8 cellular contexts compared by ENCODE assay signal in the genomic region with DNA sequence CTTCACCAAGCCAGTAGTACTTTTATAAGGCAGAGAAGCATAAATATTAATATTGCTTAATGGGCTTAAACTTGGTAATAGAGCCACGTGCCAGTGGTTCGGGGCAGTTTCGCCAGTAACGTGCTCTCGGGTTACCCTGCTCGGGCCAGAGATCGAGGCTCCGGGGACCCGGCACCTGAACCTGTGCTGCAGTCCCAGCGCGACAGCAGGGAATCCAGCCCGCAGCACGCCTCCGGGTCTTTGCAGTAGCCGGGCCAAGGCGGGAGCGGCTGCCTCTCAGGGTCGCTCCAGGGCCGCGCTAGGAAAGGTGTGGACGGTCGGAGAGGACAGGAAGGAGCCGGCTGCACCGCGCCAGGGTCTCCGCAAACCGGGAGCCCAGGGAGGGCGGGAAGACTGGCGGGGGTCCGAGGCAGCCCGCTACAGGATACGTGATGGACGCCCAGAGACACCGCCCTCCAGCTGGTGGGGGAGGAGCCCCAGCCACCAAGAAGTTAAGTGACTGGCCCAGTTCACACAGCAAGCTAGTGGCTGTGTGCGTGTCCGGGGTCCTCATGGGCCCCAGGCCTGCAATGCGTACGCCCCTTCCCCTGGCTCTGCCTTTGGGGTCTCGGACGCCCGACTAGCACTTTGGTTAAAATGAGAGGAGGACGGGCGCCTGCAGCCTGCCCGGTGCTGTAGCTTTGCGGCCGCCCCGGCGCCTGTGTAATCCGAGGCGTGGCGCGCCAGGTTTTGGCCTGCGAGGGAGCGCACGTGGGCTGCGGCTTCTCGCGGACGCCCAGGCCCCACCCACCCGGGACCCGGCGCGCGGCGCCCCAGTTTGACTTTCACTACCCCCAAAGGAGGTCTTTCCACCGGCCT. TPM values are rescaled to one million over a fixed set of nuclear protein-coding genes. Genes with fewer than 3 reads are reported as not detected.
DNase-seq lines count a peak whose midpoint lies in the region; ATAC-seq and TF ChIP-seq lines count a peak whose summit lies in the region.

No MANE protein-coding gene starts in this region.

- H3K36me3 Mint-ChIP-seq in nephron progenitor cell (ENCODE audit: low read depth): no peaks in the 10 kb centered on the region
- no peaks in the 10 kb centered on the region for H3K36me3 Mint-ChIP-seq in stimulated activated naive CD8-positive, alpha-beta T cell treated with anti-CD3 and anti-CD28 coated beads, Interleukin-15, Interleukin-2, amounts not matched to agents 100 ng/mL and 50 ng/mL, for 24 hours (ENCODE audit: low read depth)

- H3K4me1 Mint-ChIP-seq in nephron progenitor cell: peaks cover 22% of the 10 kb centered on the region
- peaks cover 40% of the 10 kb centered on the region for H3K4me1 Mint-ChIP-seq in stimulated activated naive CD8-positive, alpha-beta T cell treated with anti-CD3 and anti-CD28 coated beads, Interleukin-15, Interleukin-2, amounts not matched to agents 100 ng/mL and 50 ng/mL, for 24 hours (ENCODE audit: low read depth)

- H3K27me3 ChIP-seq in KMS-11 (ENCODE audit: insufficient read depth, low read depth): no peaks in the 10 kb centered on the region

- H4K20me1 ChIP-seq in KMS-11 (ENCODE audit: insufficient read depth): no peaks in the 10 kb centered on the region

- no peaks in the 10 kb centered on the region for H3K36me3 ChIP-seq in KMS-11 (ENCODE audit: insufficient read depth)

- no peaks in the 10 kb centered on the region; the same call in 1 of the 2 replicates for H3K79me2 ChIP-seq in KMS-11 (ENCODE audit: insufficient read depth, low read depth)

- peak overlapping the region; percentile 69 for H3K27ac ChIP-seq in KMS-11

- H3K27me3 Mint-ChIP-seq in nephron progenitor cell (ENCODE audit: low read depth, poor library complexity): peaks cover 75% of the 10 kb centered on the region
- H3K27me3 Mint-ChIP-seq in stimulated activated naive CD8-positive, alpha-beta T cell treated with anti-CD3 and anti-CD28 coated beads, Interleukin-15, Interleukin-2, amounts not matched to agents 100 ng/mL and 50 ng/mL, for 24 hours: peaks cover 3% of the 10 kb centered on the region

- H3K4me1 ChIP-seq in KMS-11 (ENCODE audit: low read depth, poor library complexity, severe bottlenecking): peaks cover 22% of the 10 kb centered on the region

- ATAC-seq in GM21825 (IDR thresholded peaks at IDR 0.05; ENCODE audit: unreplicated experiment): peak; percentile 36

- H3K4me3 ChIP-seq in KMS-11 (IDR thresholded peaks at IDR 0.05; ENCODE audit: insufficient read depth, low read depth, low read length): no peak overlapping the region
- H3K4me3 ChIP-seq in fibroblast of the aortic adventitia (ENCODE audit: low read depth, low read length): peak overlapping the region; percentile 84

- DNase-seq in Daoy (ENCODE audit: low read depth) (peak; percentile 73), RPMI7951 (ENCODE audit: low read depth) (peak; percentile 85), fibroblast of the aortic adventitia (ENCODE audit: low read depth) (peak; percentile 84), nephron progenitor cell (peak; percentile 86)
- peak; percentile 80 for DNase-seq in activated T-helper 9 cell treated with anti-CD3 and anti-CD28 coated beads, Interleukin-2, amount 50 U/mL, for 16 hours (ENCODE audit: low read depth)

- peak overlapping the region; percentile 88 for H2AFZ ChIP-seq in KMS-11 (ENCODE audit: low read depth)

- no peak overlapping the region for H3K27ac Mint-ChIP-seq in nephron progenitor cell
- peak overlapping the region; percentile 94 for H3K27ac Mint-ChIP-seq in stimulated activated naive CD8-positive, alpha-beta T cell treated with anti-CD3 and anti-CD28 coated beads, Interleukin-15, Interleukin-2, amounts not matched to agents 100 ng/mL and 50 ng/mL, for 24 hours

- no peak for TF ChIP-seq CTCF in KMS-11 (conservative IDR thresholded peaks at IDR 0.05; ENCODE audit: low read depth, low read length)
- TF ChIP-seq CTCF in fibroblast of the aortic adventitia (IDR thresholded peaks at IDR 0.05; ENCODE audit: insufficient read depth, low read length): no peak
- no peak for TF ChIP-seq CTCF in nephron progenitor cell (IDR thresholded peaks at IDR 0.05)

- H3K9me3 Mint-ChIP-seq in nephron progenitor cell: no peaks in the 10 kb centered on the region
- no peaks in the 10 kb centered on the region for H3K9me3 Mint-ChIP-seq in stimulated activated naive CD8-positive, alpha-beta T cell treated with anti-CD3 and anti-CD28 coated beads, Interleukin-15, Interleukin-2, amounts not matched to agents 100 ng/mL and 50 ng/mL, for 24 hours

- H3K9ac ChIP-seq in KMS-11: peak overlapping the region; percentile 78

- peak overlapping the region; percentile 85 for H3K4me3 Mint-ChIP-seq in nephron progenitor cell
- H3K4me3 Mint-ChIP-seq in stimulated activated naive CD8-positive, alpha-beta T cell treated with anti-CD3 and anti-CD28 coated beads, Interleukin-15, Interleukin-2, amounts not matched to agents 100 ng/mL and 50 ng/mL, for 24 hours: peak overlapping the region; percentile 91

- H3K4me2 ChIP-seq in KMS-11: peak overlapping the region; percentile 88

RNA-seq across cellular contexts. Expression of a gene that starts 1.2 kb away (rescaled TPM):
- 3.7 and 4.9 TPM in 2 replicates for total RNA-seq in Daoy (2014; rRNA removed; shearing (Covaris generic))
- 24.9 and 28.7 TPM in 2 replicates for total RNA-seq in RPMI7951 (2014; rRNA removed; shearing (Covaris generic))
- total RNA-seq in fibroblast of the aortic adventitia (ENCODE audit: low replicate concordance): 20.6 and 26.2 TPM in 2 replicates
